In genomic region chr3:171833775-171834460, GRCh38 we compare ENCODE assay signal across 9 cellular contexts. TPM values are rescaled to one million over a fixed set of nuclear protein-coding genes. Genes with fewer than 3 reads are reported as not detected.
A peak's percentile ranks its signal among the peaks of the same experiment; 100 is the strongest.
DNase-seq lines count a peak whose midpoint lies in the region; ATAC-seq and TF ChIP-seq lines count a peak whose summit lies in the region.
"Had no signal": no experiment of that assay in that cellular context is flagged by ENCODE, and none has a peak within 500 bp of the region (broad histone marks: within the 10 kb centered on the region; RNA-seq: fewer than 3 reads in every experiment).

No MANE protein-coding gene starts in this region.

- no peaks in the 10 kb centered on the region for H3K36me3 Mint-ChIP-seq in T-cell

- intact Hi-C loops in body of pancreas (cut with DNase I): no loop called here

- H3K27ac Mint-ChIP-seq in T-cell: no peak overlapping the region

- TF ChIP-seq CTCF in body of pancreas (IDR thresholded peaks at IDR 0.05): peak; percentile 8 to 56 (median 51)

- H3K27me3 Mint-ChIP-seq in T-cell: peaks cover 3 to 10% of the 10 kb centered on the region in 2 donors

- peak; percentile 73 for ATAC-seq in GM18868 (IDR thresholded peaks at IDR 0.05; ENCODE audit: unreplicated experiment)
- peak; percentile 50 for ATAC-seq in body of pancreas
- ATAC-seq in T-cell (replicated peaks in 1 of 4): no peak
- ATAC-seq in GM21723 (IDR thresholded peaks at IDR 0.05; ENCODE audit: unreplicated experiment): no peak

- no peak for TF ChIP-seq POLR2A in body of pancreas (IDR thresholded peaks at IDR 0.05)

- peaks cover 40% of the 10 kb centered on the region for H3K4me1 ChIP-seq in body of pancreas

- peaks cover 0 to 2% (median 0%) of the 10 kb centered on the region in 3 donors for H3K4me1 Mint-ChIP-seq in T-cell

- no peaks in the 10 kb centered on the region for H3K9me3 ChIP-seq in body of pancreas

- H3K27ac ChIP-seq in body of pancreas: peak overlapping the region in 3 of 4 donors; percentile 4 to 64 (median 6)

- WGBS in body of pancreas, 2 donors: 8 to 13% methylated on average over 3 of the region's 3 CpGs

- H3K36me3 ChIP-seq in body of pancreas (replicated peaks in 1 of 2; ENCODE audit: insufficient read depth in 1 of 2, low read depth in 2 of 2): no peaks in the 10 kb centered on the region

- H3K27me3 ChIP-seq in body of pancreas: no peaks in the 10 kb centered on the region

- POLR2A ChIA-PET in T-cell (lab: Charles Lee): interaction anchor here in 1 of 2 donors (0.8 kb wide), 1 partner anchor 12 kb away, joined by 3 read pairs; no protein-coding TSS in a partner anchor

- no peak overlapping the region for H3K4me3 ChIP-seq in body of pancreas

- CTCF ChIA-PET in T-cell (lab: Charles Lee): interaction anchor here in 1 of 2 donors (0.7 to 1.7 kb wide), 12 partner anchors 20 to 784 kb away, joined by 3 to 9 read pairs (median 4); partner anchors contain the start of gene PLD1

- DNase-seq in AG20443 (ENCODE audit: low spot score) (peak; percentile 18), NAMALWA (ENCODE audit: low spot score) (peak; percentile 59), body of pancreas (peak in 1 of 4 donors; percentile 30), midbrain (lab: John Stamatoyannopoulos, UW) (peak; percentile 21), T-cell (no peak), cerebellar cortex (ENCODE audit: low spot score) (no peak)

- H3K9me3 Mint-ChIP-seq in T-cell: no peaks in the 10 kb centered on the region

- H3K4me3 Mint-ChIP-seq in T-cell: no peak overlapping the region

RNA-seq across cellular contexts. Expression of gene TMEM212, which starts 9.2 kb away (rescaled TPM):
- total RNA-seq in body of pancreas (not detected), T-cell (not detected)
- total RNA-seq: urinary bladder had no signal

RNA-seq across cellular contexts. Expression of gene PLD1, which starts 23.6 kb away (rescaled TPM):
- total RNA-seq in body of pancreas (10 to 100 TPM; 60.4 to 96.2 TPM), T-cell (1 to 10 TPM; 1.8 to 3.9 (median 3.2) TPM)

Comparison
In these comparisons a context has a peak if more than half of its experiments do, and no peak if none do; other contexts are left out.
1. DNase-seq: peak in AG20443 (single experiment), NAMALWA (single experiment) and midbrain (single experiment); none in T-cell (0 of 34) and cerebellar cortex (single experiment).
2. ATAC-seq: peak in GM18868 (single experiment) and body of pancreas (single experiment); none in T-cell (0 of 4) and GM21723 (single experiment).
3. RNA of gene PLD1, which starts 23.6 kb away (total RNA-seq): 60.4 to 96.2 TPM in body of pancreas; 1.8 to 3.9 TPM in T-cell; every median in the first group is over 10 times any median in the second.